1 cellular context compared by ENCODE assay signal in genomic region chr10:103778358-103779139, GRCh38.
TF ChIP-seq lines count a peak whose summit lies in the region.

No MANE protein-coding gene starts in this region.

TF ChIP-seq in SK-N-SH treated with all-trans-retinoic acid at 6 μM for 48 hours, 23 proteins besides CTCF, POLR2A, EP300 and RAD21:
- TF ChIP-seq ZFP3 (CRISPR knock-in tag; IDR thresholded peaks at IDR 0.05) = no peak
- TF ChIP-seq ARNTL (CRISPR knock-in tag; IDR thresholded peaks at IDR 0.05; ENCODE audit: borderline replicate concordance, low read depth) = no peak
- no peak for TF ChIP-seq POU6F1 (CRISPR knock-in tag; IDR thresholded peaks at IDR 0.05; ENCODE audit: borderline replicate concordance, low read depth)
- no peak for TF ChIP-seq ESRRG (CRISPR knock-in tag; IDR thresholded peaks at IDR 0.05)
- no peak for TF ChIP-seq ZNF8 (CRISPR knock-in tag; IDR thresholded peaks at IDR 0.05)
- no peak for TF ChIP-seq ZC3H10 (CRISPR knock-in tag; IDR thresholded peaks at IDR 0.05)
- TF ChIP-seq PPARA (CRISPR knock-in tag; IDR thresholded peaks at IDR 0.05; ENCODE audit: borderline replicate concordance) = no peak
- TF ChIP-seq SNAI2 (CRISPR knock-in tag; IDR thresholded peaks at IDR 0.05) = no peak
- no peak for TF ChIP-seq OSR1 (CRISPR knock-in tag; IDR thresholded peaks at IDR 0.05)
- no peak for TF ChIP-seq CSDC2 (CRISPR knock-in tag; IDR thresholded peaks at IDR 0.05)
- no peak for TF ChIP-seq RARB (CRISPR knock-in tag; IDR thresholded peaks at IDR 0.05)
- no peak for TF ChIP-seq TOX (CRISPR knock-in tag; IDR thresholded peaks at IDR 0.05; ENCODE audit: borderline replicate concordance)
- no peak for TF ChIP-seq TSHZ2 (CRISPR knock-in tag; IDR thresholded peaks at IDR 0.05)
- no peak for TF ChIP-seq ZNF565 (CRISPR knock-in tag; conservative IDR thresholded peaks at IDR 0.05; ENCODE audit: low read depth)
- TF ChIP-seq GLIS3 (CRISPR knock-in tag; IDR thresholded peaks at IDR 0.05) = no peak
